22 cellular contexts compared by ENCODE assay signal in the genomic region with DNA sequence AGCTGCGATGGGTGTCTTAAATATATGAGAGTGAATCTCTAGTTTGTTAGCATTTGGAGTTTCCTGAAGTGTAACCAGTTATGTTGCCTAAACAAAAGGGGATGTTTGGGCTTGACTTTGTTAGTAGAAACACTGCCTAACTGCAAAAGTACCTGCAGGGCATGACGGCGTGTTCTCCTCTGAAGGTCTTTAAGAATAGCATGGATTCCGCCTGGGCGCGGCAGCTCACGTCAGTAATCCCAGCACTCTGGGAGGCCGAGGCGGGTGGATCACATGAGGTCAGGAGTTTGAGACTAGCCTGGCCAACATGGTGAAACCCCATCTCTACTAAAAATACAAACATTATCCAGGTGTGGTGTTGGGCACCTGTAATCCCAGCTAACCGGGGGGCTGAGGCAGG.
"Had no signal": no experiment of that assay in that cellular context is flagged by ENCODE, and none has a peak within 500 bp of the region (broad histone marks: within the 10 kb centered on the region; RNA-seq: fewer than 3 reads in every experiment).

No MANE protein-coding gene starts in this region.

- ATAC-seq: foreskin keratinocyte, gastroesophageal sphincter, heart left ventricle, left lung, left ventricle myocardium superior, lower lobe of right lung, mucosa of descending colon had no signal

- H3K4me1 Mint-ChIP-seq: immature natural killer cell, mesothelial cell of epicardium, naive B cell had no signal

- H3K36me3 ChIP-seq: esophagus muscularis mucosa, gastroesophageal sphincter, heart left ventricle, left lung, lower lobe of right lung had no signal

- H3K36me3 Mint-ChIP-seq: immature natural killer cell, mesothelial cell of epicardium, naive B cell had no signal

- H3K4me2 ChIP-seq: hepatocyte had no signal

- H3K79me2 ChIP-seq: hepatocyte had no signal

- H3K27me3 ChIP-seq: foreskin keratinocyte, heart left ventricle, hepatocyte, left lung had no signal

- DNase-seq: dermis blood vessel endothelial cell; dorsolateral prefrontal cortex; effector CD4-positive, alpha-beta T cell; effector memory CD4-positive, alpha-beta T cell; hypothalamus; immature natural killer cell; islet precursor cell; kidney; kidney glomerular epithelial cell; left ventricle myocardium superior; lower lobe of right lung; mesenchymal stem cell; mucosa of descending colon; naive B cell had no signal

- H3K27ac Mint-ChIP-seq: immature natural killer cell, mesothelial cell of epicardium, naive B cell had no signal

- H3K4me3 Mint-ChIP-seq: immature natural killer cell, mesothelial cell of epicardium, naive B cell had no signal

- H2AFZ ChIP-seq: hepatocyte had no signal

- H3K9me3 ChIP-seq: esophagus muscularis mucosa, gastroesophageal sphincter, heart left ventricle, left lung, lower lobe of right lung, mucosa of descending colon had no signal

- H3K9me3 Mint-ChIP-seq: immature natural killer cell, mesothelial cell of epicardium had no signal

- H3K4me1 ChIP-seq: esophagus muscularis mucosa, foreskin keratinocyte, gastroesophageal sphincter, heart left ventricle, left lung, lower lobe of right lung had no signal

- H3K27ac ChIP-seq: coronary artery, dorsolateral prefrontal cortex, esophagus muscularis mucosa, foreskin keratinocyte, gastroesophageal sphincter, heart left ventricle, hepatocyte, left lung, lower lobe of right lung had no signal

- H3K4me3 ChIP-seq: coronary artery, dorsolateral prefrontal cortex, esophagus muscularis mucosa, gastroesophageal sphincter, heart left ventricle, hepatocyte, left lung, lower lobe of right lung, mucosa of descending colon had no signal
